11 cellular contexts compared by ENCODE assay signal in the genomic region with DNA sequence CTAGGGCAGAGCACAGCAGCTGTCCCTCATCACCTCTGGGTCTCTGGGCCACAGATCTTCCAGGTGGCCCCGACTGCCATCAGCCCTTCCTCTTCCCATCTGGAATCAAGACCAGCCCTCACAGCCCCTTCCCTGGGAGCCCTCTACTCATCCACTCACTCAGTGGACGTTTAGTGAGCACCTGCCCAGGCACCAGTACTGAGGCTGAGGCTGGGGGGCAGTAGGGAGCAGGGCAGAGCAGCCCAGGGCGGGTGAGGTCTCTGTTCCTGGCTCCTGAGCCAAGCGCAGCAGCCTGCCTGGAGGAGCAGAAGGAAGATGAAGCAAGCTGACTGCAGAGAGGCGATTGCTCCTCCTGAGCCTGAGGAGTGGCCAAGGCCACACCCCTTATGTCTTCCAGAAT. TPM values are rescaled to one million over a fixed set of nuclear protein-coding genes. Genes with fewer than 3 reads are reported as not detected.
A peak's percentile ranks its signal among the peaks of the same experiment; 100 is the strongest.
DNase-seq lines count a peak whose midpoint lies in the region; ATAC-seq and TF ChIP-seq lines count a peak whose summit lies in the region.
"Had no signal": no experiment of that assay in that cellular context is flagged by ENCODE, and none has a peak within 500 bp of the region (broad histone marks: within the 10 kb centered on the region; RNA-seq: fewer than 3 reads in every experiment).

No MANE protein-coding gene starts in this region.

- H3F3A ChIP-seq in GM23338 (replicated peaks; ENCODE audit: low read depth) = no peaks in the 10 kb centered on the region

- no TSS peak for BruUV-seq in Calu3 (replicated peaks; lab: Mats Ljungman, UMichigan)

- H3K27ac Mint-ChIP-seq in Calu3 (ENCODE audit: unreplicated experiment) (no peak overlapping the region), GM23338 (no peak overlapping the region)
- H3K27ac Mint-ChIP-seq: progenitor cell of endocrine pancreas had no signal

- H4K20me1 ChIP-seq in GM23338 (replicated peaks; ENCODE audit: insufficient read depth) = no peaks in the 10 kb centered on the region

- TF ChIP-seq CTCF in Calu3 (IDR thresholded peaks at IDR 0.05; ENCODE audit: unreplicated experiment) (peak; percentile 29), GM23338 (conservative IDR thresholded peaks at IDR 0.05; ENCODE audit: low read depth in 2 of 2) (peak; percentile 10 to 25; a peak in 1 of 4 replicates)

- peaks cover 9% of the 10 kb centered on the region for H3K36me3 Mint-ChIP-seq in Calu3 (ENCODE audit: insufficient read depth, unreplicated experiment)
- no peaks in the 10 kb centered on the region; the same call in 2 of the 3 replicates for H3K36me3 Mint-ChIP-seq in GM23338 (ENCODE audit: low read depth)

- H3K27me3 ChIP-seq in GM23338 (ENCODE audit: insufficient read depth) = peaks cover 56% of the 10 kb centered on the region

- H3K27me3 Mint-ChIP-seq in Calu3 (ENCODE audit: unreplicated experiment) (peaks cover 77% of the 10 kb centered on the region), GM23338 (ENCODE audit: insufficient read depth, low read depth, poor library complexity) (peaks cover 60% of the 10 kb centered on the region)

- H2AFZ ChIP-seq in GM23338 = no peak overlapping the region

- no peak for DNase-seq in Calu3
- no peak for DNase-seq in GM23338 (ENCODE audit: low spot score)
- DNase-seq in cerebellum (ENCODE audit: low spot score) = peak; percentile 84
- DNase-seq in NCI-H146 (lab: John Stamatoyannopoulos, UW) = no peak
- no peak for DNase-seq in NCI-H1436 treated with DMSO at 0.1 percent for 48 hours (lab: John Stamatoyannopoulos, UW)
- DNase-seq: NCI-H1048; stimulated activated CD4-positive, alpha-beta T cell treated with anti-CD3 and anti-CD28 coated beads, Interleukin-4, amount 100 ng/mL, for 24 hours had no signal

- H3K4me3 Mint-ChIP-seq in Calu3 (ENCODE audit: low read depth, unreplicated experiment) = no peak overlapping the region
- H3K4me3 Mint-ChIP-seq in GM23338 = no peak overlapping the region

- H3K9me3 Mint-ChIP-seq in Calu3 (ENCODE audit: low read depth, unreplicated experiment) (no peaks in the 10 kb centered on the region), GM23338 (no peaks in the 10 kb centered on the region)

- no peaks in the 10 kb centered on the region for H3K4me1 Mint-ChIP-seq in Calu3 (ENCODE audit: low read depth, unreplicated experiment)
- H3K4me1 Mint-ChIP-seq in GM23338 = peaks cover 12% of the 10 kb centered on the region

- H3K4me2 ChIP-seq in GM23338 = no peak overlapping the region

- H3K4me3 ChIP-seq in GM23338 = no peak overlapping the region

- no peak overlapping the region for H3K27ac ChIP-seq in GM23338 (ENCODE audit: low read depth)

- no peaks in the 10 kb centered on the region for H3K79me2 ChIP-seq in GM23338 (replicated peaks; ENCODE audit: insufficient read depth)

- CTCF ChIA-PET in Calu3 (lab: Charles Lee) = interaction anchor here (0.6 kb wide), 1 partner anchor 71 kb away, joined by 5 read pairs; no protein-coding TSS in a partner anchor

- intact Hi-C loops in Calu3 (cut with micrococcal nuclease; ENCODE audit: unreplicated experiment) = no loop called here

- peak; percentile 27 for ATAC-seq in GM23338
- ATAC-seq in HG03469 (IDR thresholded peaks at IDR 0.05; ENCODE audit: unreplicated experiment) = no peak

- H3K36me3 ChIP-seq in GM23338 (ENCODE audit: insufficient read depth) = no peaks in the 10 kb centered on the region

- H3K9me2 ChIP-seq in GM23338 (ENCODE audit: insufficient read depth) = no peaks in the 10 kb centered on the region

- H3K4me1 ChIP-seq in GM23338 (ENCODE audit: insufficient read depth) = no peaks in the 10 kb centered on the region; the same call in 1 of the 2 replicates

TF ChIP-seq in GM23338, 12 proteins besides CTCF, POLR2A, EP300 and RAD21 (continues in another document):
- no peak for TF ChIP-seq STAT1 (IDR thresholded peaks at IDR 0.05; ENCODE audit: unreplicated experiment)
- no peak for TF ChIP-seq EZH2phosphoT487 (IDR thresholded peaks at IDR 0.05; ENCODE audit: unreplicated experiment)
- TF ChIP-seq ZNF331 (CRISPR knock-in tag; IDR thresholded peaks at IDR 0.05; ENCODE audit: low read depth) = no peak
- TF ChIP-seq CREB1 (CRISPR knock-in tag; IDR thresholded peaks at IDR 0.05; ENCODE audit: low read depth) = no peak
- no peak for TF ChIP-seq EZH2 (IDR thresholded peaks at IDR 0.05; ENCODE audit: low read depth, unreplicated experiment)
- TF ChIP-seq, protein P1, sequence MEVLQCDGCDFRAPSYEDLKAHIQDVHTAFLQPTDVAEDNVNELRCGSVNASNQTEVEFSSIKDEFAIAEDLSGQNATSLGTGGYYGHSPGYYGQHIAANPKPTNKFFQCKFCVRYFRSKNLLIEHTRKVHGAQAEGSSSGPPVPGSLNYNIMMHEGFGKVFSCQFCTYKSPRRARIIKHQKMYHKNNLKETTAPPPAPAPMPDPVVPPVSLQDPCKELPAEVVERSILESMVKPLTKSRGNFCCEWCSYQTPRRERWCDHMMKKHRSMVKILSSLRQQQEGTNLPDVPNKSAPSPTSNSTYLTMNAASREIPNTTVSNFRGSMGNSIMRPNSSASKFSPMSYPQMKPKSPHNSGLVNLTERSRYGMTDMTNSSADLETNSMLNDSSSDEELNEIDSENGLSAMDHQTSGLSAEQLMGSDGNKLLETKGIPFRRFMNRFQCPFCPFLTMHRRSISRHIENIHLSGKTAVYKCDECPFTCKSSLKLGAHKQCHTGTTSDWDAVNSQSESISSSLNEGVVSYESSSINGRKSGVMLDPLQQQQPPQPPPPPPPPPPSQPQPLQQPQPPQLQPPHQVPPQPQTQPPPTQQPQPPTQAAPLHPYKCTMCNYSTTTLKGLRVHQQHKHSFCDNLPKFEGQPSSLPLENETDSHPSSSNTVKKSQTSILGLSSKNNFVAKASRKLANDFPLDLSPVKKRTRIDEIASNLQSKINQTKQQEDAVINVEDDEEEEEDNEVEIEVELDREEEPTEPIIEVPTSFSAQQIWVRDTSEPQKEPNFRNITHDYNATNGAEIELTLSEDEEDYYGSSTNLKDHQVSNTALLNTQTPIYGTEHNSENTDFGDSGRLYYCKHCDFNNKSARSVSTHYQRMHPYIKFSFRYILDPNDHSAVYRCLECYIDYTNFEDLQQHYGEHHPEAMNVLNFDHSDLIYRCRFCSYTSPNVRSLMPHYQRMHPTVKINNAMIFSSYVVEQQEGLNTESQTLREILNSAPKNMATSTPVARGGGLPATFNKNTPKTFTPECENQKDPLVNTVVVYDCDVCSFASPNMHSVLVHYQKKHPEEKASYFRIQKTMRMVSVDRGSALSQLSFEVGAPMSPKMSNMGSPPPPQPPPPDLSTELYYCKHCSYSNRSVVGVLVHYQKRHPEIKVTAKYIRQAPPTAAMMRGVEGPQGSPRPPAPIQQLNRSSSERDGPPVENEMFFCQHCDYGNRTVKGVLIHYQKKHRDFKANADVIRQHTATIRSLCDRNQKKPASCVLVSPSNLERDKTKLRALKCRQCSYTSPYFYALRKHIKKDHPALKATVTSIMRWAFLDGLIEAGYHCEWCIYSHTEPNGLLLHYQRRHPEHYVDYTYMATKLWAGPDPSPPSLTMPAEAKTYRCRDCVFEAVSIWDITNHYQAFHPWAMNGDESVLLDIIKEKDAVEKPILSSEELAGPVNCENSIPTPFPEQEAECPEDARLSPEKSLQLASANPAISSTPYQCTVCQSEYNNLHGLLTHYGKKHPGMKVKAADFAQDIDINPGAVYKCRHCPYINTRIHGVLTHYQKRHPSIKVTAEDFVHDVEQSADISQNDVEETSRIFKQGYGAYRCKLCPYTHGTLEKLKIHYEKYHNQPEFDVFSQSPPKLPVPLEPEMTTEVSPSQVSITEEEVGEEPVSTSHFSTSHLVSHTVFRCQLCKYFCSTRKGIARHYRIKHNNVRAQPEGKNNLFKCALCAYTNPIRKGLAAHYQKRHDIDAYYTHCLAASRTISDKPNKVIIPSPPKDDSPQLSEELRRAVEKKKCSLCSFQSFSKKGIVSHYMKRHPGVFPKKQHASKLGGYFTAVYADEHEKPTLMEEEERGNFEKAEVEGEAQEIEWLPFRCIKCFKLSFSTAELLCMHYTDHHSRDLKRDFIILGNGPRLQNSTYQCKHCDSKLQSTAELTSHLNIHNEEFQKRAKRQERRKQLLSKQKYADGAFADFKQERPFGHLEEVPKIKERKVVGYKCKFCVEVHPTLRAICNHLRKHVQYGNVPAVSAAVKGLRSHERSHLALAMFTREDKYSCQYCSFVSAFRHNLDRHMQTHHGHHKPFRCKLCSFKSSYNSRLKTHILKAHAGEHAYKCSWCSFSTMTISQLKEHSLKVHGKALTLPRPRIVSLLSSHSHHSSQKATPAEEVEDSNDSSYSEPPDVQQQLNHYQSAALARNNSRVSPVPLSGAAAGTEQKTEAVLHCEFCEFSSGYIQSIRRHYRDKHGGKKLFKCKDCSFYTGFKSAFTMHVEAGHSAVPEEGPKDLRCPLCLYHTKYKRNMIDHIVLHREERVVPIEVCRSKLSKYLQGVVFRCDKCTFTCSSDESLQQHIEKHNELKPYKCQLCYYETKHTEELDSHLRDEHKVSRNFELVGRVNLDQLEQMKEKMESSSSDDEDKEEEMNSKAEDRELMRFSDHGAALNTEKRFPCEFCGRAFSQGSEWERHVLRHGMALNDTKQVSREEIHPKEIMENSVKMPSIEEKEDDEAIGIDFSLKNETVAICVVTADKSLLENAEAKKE (CRISPR knock-in tag; IDR thresholded peaks at IDR 0.05) = no peak
- TF ChIP-seq POLR2AphosphoS5 (IDR thresholded peaks at IDR 0.05; ENCODE audit: low read depth) = no peak
- TF ChIP-seq NANOG (IDR thresholded peaks at IDR 0.05; ENCODE audit: borderline replicate concordance) = no peak

RNA-seq across cellular contexts. Expression of gene MAPK8IP2, which starts 5.5 kb away (rescaled TPM):
- total RNA-seq in Calu3 (2022) = 2.9 and 3.1 TPM in 2 replicates
- 2.8 and 3.5 TPM in 2 replicates for total RNA-seq in GM23338 (2014; rRNA removed; shearing (Covaris generic))
- 0.15 and 0.16 TPM in 2 replicates for polyA plus RNA-seq in GM23338 (2016; fragmentation: Nextera tagmentation; extraction: Ambion mirVana)
- 38.4 TPM for total RNA-seq in cerebellum

RNA-seq across cellular contexts. Expression of gene ARSA, which starts 21.8 kb away (rescaled TPM):
- 39.4 and 40.2 TPM in 2 replicates for total RNA-seq in Calu3 (2022)
- 8.2 and 8.6 TPM in 2 replicates for total RNA-seq in GM23338 (2014; rRNA removed; shearing (Covaris generic))
- 7.1 and 8.1 TPM in 2 replicates for polyA plus RNA-seq in GM23338 (2016; fragmentation: Nextera tagmentation; extraction: Ambion mirVana)
- 5.9 TPM for total RNA-seq in cerebellum

RNA-seq across cellular contexts. Expression of gene CHKB, which starts 23.5 kb away (rescaled TPM):
- total RNA-seq in Calu3 (2022) (80.9 and 83.2 TPM in 2 replicates), cerebellum (29.0 TPM)
- 51.2 and 67.0 TPM in 2 replicates for total RNA-seq in GM23338 (2014; rRNA removed; shearing (Covaris generic))
- 61.6 and 63.7 TPM in 2 replicates for polyA plus RNA-seq in GM23338 (2016; fragmentation: Nextera tagmentation; extraction: Ambion mirVana)

RNA-seq across cellular contexts. Expression of gene CPT1B, which starts 27.9 kb away (rescaled TPM):
- total RNA-seq in Calu3 (2022) (72.6 and 77.0 TPM in 2 replicates), cerebellum (9.2 TPM)
- 5.5 and 14.4 TPM in 2 replicates for total RNA-seq in GM23338 (2014; rRNA removed; shearing (Covaris generic))
- 5.6 and 6.4 TPM in 2 replicates for polyA plus RNA-seq in GM23338 (2016; fragmentation: Nextera tagmentation; extraction: Ambion mirVana)

RNA-seq across cellular contexts. Expression of gene SYCE3, which starts 43.4 kb away (rescaled TPM):
- not detected in 2 replicates for total RNA-seq in Calu3 (2022)
- not detected in 2 replicates for total RNA-seq in GM23338 (2014; rRNA removed; shearing (Covaris generic))
- polyA plus RNA-seq in GM23338 (2016; fragmentation: Nextera tagmentation; extraction: Ambion mirVana) = not detected in 2 replicates
- not detected for total RNA-seq in cerebellum
- total RNA-seq: endothelial cell of umbilical vein, mesenteric fat pad, progenitor cell of endocrine pancreas had no signal
- polyA plus RNA-seq: endothelial cell of umbilical vein had no signal
